In genomic region chr3:125356140-125357026, GRCh38 we compare ENCODE assay signal across 8 cellular contexts. TPM values are rescaled to one million over a fixed set of nuclear protein-coding genes. Genes with fewer than 3 reads are reported as not detected.
DNase-seq lines count a peak whose midpoint lies in the region; ATAC-seq, FAIRE-seq and TF ChIP-seq lines count a peak whose summit lies in the region.

No MANE protein-coding gene starts in this region.

- in situ Hi-C loops in GM12878 (cut with MboI), result no loop called here

- H2AFZ ChIP-seq in GM12878 (ENCODE audit: control insufficient read depth, low read depth, low read length), result peak overlapping the region; percentile 11; the same call in 1 of the 2 replicates

- ATAC-seq in HG02642 (IDR thresholded peaks at IDR 0.05; ENCODE audit: poor library complexity, unreplicated experiment) (peak; percentile 20), GM12878 (peak; percentile 8)

- H3K27me3 ChIP-seq in AG04450 (ENCODE audit: control insufficient read depth, insufficient read depth, low read length) (no peaks in the 10 kb centered on the region), GM12878 (replicated peaks in 1 of 2; ENCODE audit: control insufficient read depth in 2 of 2, insufficient read depth in 2 of 2, low read length in 1 of 2) (no peaks in the 10 kb centered on the region)

- no peaks in the 10 kb centered on the region; a peak in 1 of 4 replicates for H3K36me3 ChIP-seq in GM12878 (ENCODE audit: control insufficient read depth in 2 of 2, insufficient read depth in 2 of 2, low read length in 1 of 2)
- H3K36me3 ChIP-seq in mesodermal cell (ENCODE audit: control insufficient read depth, insufficient read depth, low read length), result peaks cover 4% of the 10 kb centered on the region

- H3K9me3 ChIP-seq in AG04450 (ENCODE audit: control insufficient read depth, insufficient read depth, low read length) (no peaks in the 10 kb centered on the region), GM12878 (replicated peaks; ENCODE audit: control insufficient read depth, insufficient read depth, low read length) (no peaks in the 10 kb centered on the region; the same call in 1 of the 3 replicates), mesodermal cell (ENCODE audit: control insufficient read depth, low read length) (no peaks in the 10 kb centered on the region)

- TF ChIP-seq POLR2A in GM12878 (IDR thresholded peaks at IDR 0.05; ENCODE audit: low read depth, low read length), result no peak

- H3K4me2 ChIP-seq in GM12878 (ENCODE audit: control insufficient read depth, insufficient read depth), result peak overlapping the region; percentile 80

- RAD21 ChIA-PET in GM12878 (lab: Charles Lee; ENCODE audit: unreplicated experiment), result interaction anchor here (0.8 to 1.3 kb wide), 2 partner anchors 46 to 80 kb away, joined by 3 to 8 read pairs; no protein-coding TSS in a partner anchor

- H3K4me3 ChIP-seq in AG04450 (ENCODE audit: low read depth, low read length), result peak overlapping the region; percentile 66
- H3K4me3 ChIP-seq in GM12878, result peak overlapping the region; percentile 79
- H3K4me3 ChIP-seq in mesodermal cell (ENCODE audit: extremely low read depth, insufficient read depth, low read length, poor library complexity, severe bottlenecking), result peak overlapping the region; percentile 34

- SMC1A ChIA-PET in GM12878 (lab: Charles Lee; ENCODE audit: uncharacterized antibody, unreplicated experiment), result interaction anchor here (0.6 to 2.2 kb wide), 8 partner anchors 9 to 175 kb away, joined by 3 to 9 read pairs (median 4); partner anchors contain the start of gene ZNF148

- H3K4me1 ChIP-seq in GM12878 (ENCODE audit: control insufficient read depth, insufficient read depth, low read length), result peaks cover 14% of the 10 kb centered on the region
- H3K4me1 ChIP-seq in mesodermal cell (ENCODE audit: control insufficient read depth, insufficient read depth, low read length, poor library complexity, severe bottlenecking), result no peaks in the 10 kb centered on the region

- no peak for DNase-seq in AG04450 (ENCODE audit: low read depth, low spot score)
- no peak for DNase-seq in GM12878 (ENCODE audit: low read depth, low spot score)
- no peak for DNase-seq in SK-N-DZ (ENCODE audit: low spot score)
- no peak for DNase-seq in D721Med (ENCODE audit: insufficient read length, low spot score)
- DNase-seq in NCI-H1092 (lab: John Stamatoyannopoulos, UW), result no peak
- no peak for DNase-seq in OCI-M2 (lab: John Stamatoyannopoulos, UW; ENCODE audit: unreplicated experiment)

- WGBS in GM12878 (ENCODE audit: insufficient coverage, insufficient replicate concordance, low lambda C conversion rate, missing lambda C conversion rate), result 18% methylated on average over 5 of the region's 5 CpGs
- 88 to 91% methylated on average over 2 of the region's 5 CpGs for WGBS in mesodermal cell (ENCODE audit: insufficient coverage in 2 of 2), 2 experiments

- H3K27ac ChIP-seq in AG04450 (ENCODE audit: low read depth, low read length) (no peak overlapping the region), GM12878 (ENCODE audit: control insufficient read depth, insufficient read depth) (peak overlapping the region; percentile 47), mesodermal cell (ENCODE audit: low read depth, low read length, severe bottlenecking) (no peak overlapping the region)

- POLR2A ChIA-PET in AG04450 (lab: Yijun Ruan, JAX) (interaction anchor here (0.6 kb wide), 2 partner anchors 19 to 119 kb away, joined by 3 to 10 read pairs; partner anchors contain the start of gene ZNF148), GM12878 (lab: Charles Lee) (interaction anchor here (1.0 to 2.1 kb wide), 5 partner anchors 10 to 78 kb away, joined by 3 to 8 read pairs (median 4); partner anchors contain the start of gene ZNF148)

- H4K20me1 ChIP-seq in GM12878 (ENCODE audit: control insufficient read depth, insufficient read depth), result peaks cover 3% of the 10 kb centered on the region; the same call in 1 of the 2 replicates

- H3K79me2 ChIP-seq in GM12878 (ENCODE audit: control insufficient read depth, insufficient read depth, low read length), result peaks cover 94% of the 10 kb centered on the region

- peak overlapping the region; percentile 48 for H3K9ac ChIP-seq in GM12878 (ENCODE audit: control insufficient read depth, insufficient read depth, low read length)

- FAIRE-seq in GM12878 (lab: Jason Lieb, UNC) (no peak), D721Med (lab: Jason Lieb, UNC) (no peak)

- intact Hi-C loops in GM12878 (cut with micrococcal nuclease; ENCODE audit: unreplicated experiment), result no loop called here

- CTCF ChIA-PET in AG04450 (lab: Charles Lee) (no interaction called here), GM12878 (lab: Yijun Ruan, JAX) (interaction anchor here (1.2 to 2.5 kb wide), 2 partner anchors 11 to 17 kb away, joined by 3 to 10 read pairs; no protein-coding TSS in a partner anchor)

- TF ChIP-seq CTCF in AG04450 (IDR thresholded peaks at IDR 0.05; ENCODE audit: low read depth, low read length) (no peak), GM12878 (IDR thresholded peaks at IDR 0.05 in 2 of 3, conservative IDR thresholded peaks at IDR 0.05 in 1 of 3; ENCODE audit: control insufficient read depth in 2 of 3, extremely low read depth in 1 of 3, insufficient read depth in 1 of 3, low read depth in 3 of 3, low read length in 3 of 3) (no peak), D721Med (IDR thresholded peaks at IDR 0.05; ENCODE audit: insufficient read depth, missing control alignments) (no peak)

- no TSS peak for BruUV-seq in GM12878 (replicated peaks; lab: Mats Ljungman, UMichigan)

- TF ChIP-seq EP300 in GM12878 (IDR thresholded peaks at IDR 0.05; ENCODE audit: borderline replicate concordance in 1 of 2, control insufficient read depth in 1 of 2, low read depth in 2 of 2, low read length in 2 of 2), result no peak

- no peak for TF ChIP-seq RAD21 in GM12878 (IDR thresholded peaks at IDR 0.05; ENCODE audit: insufficient read depth, low read depth, low read length)

TF ChIP-seq in GM12878, 131 proteins besides CTCF, POLR2A, EP300 and RAD21:
- peak; percentile 14 for TF ChIP-seq SKIL (IDR thresholded peaks at IDR 0.05; ENCODE audit: low read depth, poor library complexity, severe bottlenecking)
- TF ChIP-seq MLLT1 (IDR thresholded peaks at IDR 0.05), result peak; percentile 63; the same call in 1 of the 2 replicates
- no peak for TF ChIP-seq CHD4 (IDR thresholded peaks at IDR 0.05)
- TF ChIP-seq MAX (IDR thresholded peaks at IDR 0.05; ENCODE audit: low read depth, low read length), result no peak
TF ChIP-seq in GM12878: peak in this region for 2.

RNA-seq across cellular contexts. Expression of gene ZNF148, which starts 18.7 kb away (rescaled TPM):
- polyA plus RNA-seq in AG04450 (2011; rRNA removed) (30.9 and 43.5 TPM in 2 replicates), GM12878 (2011; rRNA removed) (29.7 and 39.2 TPM in 2 replicates), GM12878 (2014; fragmentation: Illumina TruSeq; extraction: Trizol) (23.7 and 26.8 TPM in 2 replicates), GM12878 (2014; fragmentation: Nextera tagmentation; extraction: Ambion mirVana) (1 to 10 TPM; 8.6 to 9.4 TPM), GM12878 (2014; rRNA removed) (10.1 and 11.2 TPM in 2 replicates), GM12878 (2016; fragmentation: Nextera tagmentation; extraction: Ambion mirVana) (10 to 100 TPM; 37.0 to 40.4 TPM)
- 60.7 and 117 TPM in 2 replicates for polyA minus RNA-seq in AG04450 (2011; rRNA and poly(A)+ RNA removed)
- 74.2 and 78.6 TPM in 2 replicates for total RNA-seq in GM12878 (2013; cell fraction: nucleolus; rRNA removed)
- total RNA-seq in GM12878 (2014; rRNA removed) (21.7 and 23.9 TPM in 2 replicates), GM12878 (2014; rRNA removed; fragmentation: Illumina TruSeq; extraction: Trizol) (30.1 and 31.6 TPM in 2 replicates), GM12878 (2021) (37.0 and 39.2 TPM in 2 replicates)
- 31.6 TPM for polyA plus RNA-seq in GM12878 (2011; ENCODE audit: low read depth)
- polyA plus RNA-seq in GM12878 (2011; cell fraction: cytosol; rRNA removed), result 12.4 and 14.0 TPM in 2 replicates
- 13.7 and 17.3 TPM in 2 replicates for polyA plus RNA-seq in GM12878 (2011; cell fraction: nucleus; rRNA removed)
- 13.8 and 17.8 TPM in 2 replicates for polyA plus RNA-seq in GM12878 (2012)
- 76.1 and 200 TPM in 2 replicates for polyA minus RNA-seq in GM12878 (2011; rRNA and poly(A)+ RNA removed)
- polyA minus RNA-seq in GM12878 (2011; cell fraction: cytosol; rRNA and poly(A)+ RNA removed), result 26.6 and 27.9 TPM in 2 replicates
- 29.4 and 38.2 TPM in 2 replicates for polyA minus RNA-seq in GM12878 (2011; cell fraction: nucleus; rRNA and poly(A)+ RNA removed)
- 19.8 TPM for polyA plus RNA-seq in mesodermal cell (2013, experiment 1 of 2)
- 19.4 TPM for polyA plus RNA-seq in mesodermal cell (2013, experiment 2 of 2)
- polyA plus RNA-seq in SK-N-DZ (2014; cell fraction: cytosol; rRNA removed), result 6.4 and 7.6 TPM in 2 replicates
- polyA plus RNA-seq in SK-N-DZ (2014; cell fraction: nucleus; rRNA removed), result 4.4 and 5.2 TPM in 2 replicates
